18 cellular contexts compared by ENCODE assay signal in genomic region chr16:100989-101388, GRCh38. TPM values are rescaled to one million over a fixed set of nuclear protein-coding genes. Genes with fewer than 3 reads are reported as not detected.
"Had no signal": no experiment of that assay in that cellular context is flagged by ENCODE, and none has a peak within 500 bp of the region (broad histone marks: within the 10 kb centered on the region; RNA-seq: fewer than 3 reads in every experiment).

No MANE protein-coding gene starts in this region.

- H3K27me3 ChIP-seq: cardiac muscle cell had no signal

- ATAC-seq: activated T-cell treated with anti-CD3 and anti-CD28 coated beads, Interleukin-2, amount 50 U/mL, for 72 hours; naive thymus-derived CD4-positive, alpha-beta T cell; stimulated activated naive CD8-positive, alpha-beta T cell treated with anti-CD3 and anti-CD28 coated beads, Interleukin-15, Interleukin-2, amounts not matched to agents 100 U/mL and 50 U/mL, for 24 hours; T-cell had no signal

- H3K36me3 ChIP-seq: cardiac muscle cell, prostate gland had no signal

- H3K4me3 Mint-ChIP-seq: activated CD4-positive, alpha-beta memory T cell treated with anti-CD3 and anti-CD28 coated beads, Interleukin-2, amount 10 ng/mL, durations not matched to agents 7 days and 5 days; activated T-cell treated with anti-CD3 and anti-CD28 coated beads, Interleukin-2, amount 50 U/mL, for 72 hours; T-cell had no signal

- H3K9me3 Mint-ChIP-seq: activated CD4-positive, alpha-beta memory T cell treated with anti-CD3 and anti-CD28 coated beads, Interleukin-2, amount 10 ng/mL, durations not matched to agents 7 days and 5 days; activated T-cell treated with anti-CD3 and anti-CD28 coated beads, Interleukin-2, amount 50 U/mL, for 72 hours; naive thymus-derived CD4-positive, alpha-beta T cell; T-cell had no signal

- H3K27ac Mint-ChIP-seq: activated CD4-positive, alpha-beta memory T cell treated with anti-CD3 and anti-CD28 coated beads, Interleukin-2, amount 10 ng/mL, durations not matched to agents 7 days and 5 days; activated T-cell treated with anti-CD3 and anti-CD28 coated beads, Interleukin-2, amount 50 U/mL, for 72 hours; T-cell had no signal

- H3K9me3 ChIP-seq: prostate gland had no signal

- H3K27ac ChIP-seq: cardiac muscle cell, SK-N-MC, VCaP had no signal

- DNase-seq: activated CD4-positive, alpha-beta memory T cell treated with anti-CD3 and anti-CD28 coated beads, Interleukin-2, amount 10 ng/mL, durations not matched to agents 7 days and 5 days; activated CD8-positive, alpha-beta memory T cell treated with anti-CD3 and anti-CD28 coated beads, Interleukin-2, amount 50 U/mL, for 4 hours; activated naive CD4-positive, alpha-beta T cell; activated T-cell treated with anti-CD3 and anti-CD28 coated beads, Interleukin-2, amount 50 U/mL, for 72 hours; cortex of kidney; effector memory CD4-positive, alpha-beta T cell; glutamatergic neuron; naive thymus-derived CD4-positive, alpha-beta T cell; stimulated activated CD4-positive, alpha-beta T cell treated with anti-CD3 and anti-CD28 coated beads, Interleukin-4, amount 100 ng/mL, for 1 hour; stimulated activated CD8-positive, alpha-beta memory T cell treated with anti-CD3 and anti-CD28 coated beads, Interleukin-4, amount 100 ng/mL, for 48 hours; stimulated activated naive CD8-positive, alpha-beta T cell treated with anti-CD3 and anti-CD28 coated beads, Interleukin-15, Interleukin-2, amounts not matched to agents 100 U/mL and 50 U/mL, for 24 hours; T-cell; T1000 had no signal

- H3K4me1 ChIP-seq: prostate gland had no signal

- H3K4me3 ChIP-seq: cardiac muscle cell, lung, prostate gland, SK-N-MC had no signal

- H3K27me3 Mint-ChIP-seq: activated CD4-positive, alpha-beta memory T cell treated with anti-CD3 and anti-CD28 coated beads, Interleukin-2, amount 10 ng/mL, durations not matched to agents 7 days and 5 days; naive thymus-derived CD4-positive, alpha-beta T cell; T-cell had no signal

RNA-seq across cellular contexts. Expression of gene RHBDF1, which starts 28.6 kb away (rescaled TPM):
- polyA plus RNA-seq: naive thymus-derived CD4-positive, alpha-beta T cell had no signal
